In genomic region chr2:61017003-61017555, GRCh38 we compare ENCODE assay signal across 1 cellular context.
TF ChIP-seq lines count a peak whose summit lies in the region.

No MANE protein-coding gene starts in this region.

TF ChIP-seq in HepG2, 621 proteins besides CTCF, POLR2A, EP300 and RAD21 (continued from another document and continues in another):
- peak; percentile 9; the same call in 1 of the 2 replicates for TF ChIP-seq ZBTB38 (CRISPR knock-in tag; IDR thresholded peaks at IDR 0.05)
- TF ChIP-seq HES4 (CRISPR knock-in tag; IDR thresholded peaks at IDR 0.05; ENCODE audit: borderline replicate concordance): no peak
- no peak for TF ChIP-seq MTF2 (CRISPR knock-in tag; IDR thresholded peaks at IDR 0.05; ENCODE audit: borderline replicate concordance)
- TF ChIP-seq CCAR2 (optimal IDR thresholded peaks at IDR 0.05; ENCODE audit: low read depth, low read length): peak; percentile 47
- TF ChIP-seq ZNF331 (CRISPR knock-in tag; IDR thresholded peaks at IDR 0.05): peak; percentile 38
- 0 out of 2 replicates have a peak, but pooled peaks have one; percentile 28 for TF ChIP-seq ZNF772 (CRISPR knock-in tag; IDR thresholded peaks at IDR 0.05)
- TF ChIP-seq ZNF530 (CRISPR knock-in tag; IDR thresholded peaks at IDR 0.05; ENCODE audit: low read depth): 0 out of 2 replicates have a peak, but pooled peaks have one; percentile 29
- no peak for TF ChIP-seq U2AF2 (IDR thresholded peaks at IDR 0.05; ENCODE audit: low read depth, low read length)
- no peak; the same call in 1 of the 2 replicates for TF ChIP-seq IRX3 (CRISPR knock-in tag; IDR thresholded peaks at IDR 0.05; ENCODE audit: borderline replicate concordance, low read depth)
- peak; percentile 77; the same call in 1 of the 2 replicates for TF ChIP-seq ZNF350 (CRISPR knock-in tag; IDR thresholded peaks at IDR 0.05; ENCODE audit: borderline replicate concordance, low read depth)
- TF ChIP-seq HBP1 (CRISPR knock-in tag; IDR thresholded peaks at IDR 0.05; ENCODE audit: low read depth): peak; percentile 17; the same call in 1 of the 2 replicates
- TF ChIP-seq ZNF660 (CRISPR knock-in tag; IDR thresholded peaks at IDR 0.05; ENCODE audit: borderline replicate concordance, low read depth): no peak
- TF ChIP-seq MIXL1 (CRISPR knock-in tag; IDR thresholded peaks at IDR 0.05): no peak
- 0 out of 2 replicates have a peak, but pooled peaks have one; percentile 70 for TF ChIP-seq ZNF276 (CRISPR knock-in tag; IDR thresholded peaks at IDR 0.05; ENCODE audit: low read depth)
- no peak for TF ChIP-seq GLMP (CRISPR knock-in tag; IDR thresholded peaks at IDR 0.05; ENCODE audit: borderline replicate concordance)
- TF ChIP-seq ZNF414 (CRISPR knock-in tag; IDR thresholded peaks at IDR 0.05): peak; percentile 65
- no peak for TF ChIP-seq ZBTB49 (CRISPR knock-in tag; IDR thresholded peaks at IDR 0.05; ENCODE audit: borderline replicate concordance)
- 0 out of 2 replicates have a peak, but pooled peaks have one; percentile 32 for TF ChIP-seq ZNF317 (CRISPR knock-in tag; IDR thresholded peaks at IDR 0.05)
- TF ChIP-seq HMGA1 (CRISPR knock-in tag; conservative IDR thresholded peaks at IDR 0.05): no peak
- TF ChIP-seq MAFF (IDR thresholded peaks at IDR 0.05; ENCODE audit: low read depth, low read length): 0 out of 2 replicates have a peak, but pooled peaks have one; percentile 3
- 0 out of 2 replicates have a peak, but pooled peaks have one; percentile 16 for TF ChIP-seq JDP2 (CRISPR knock-in tag; IDR thresholded peaks at IDR 0.05; ENCODE audit: borderline replicate concordance)
- peak; percentile 73; the same call in 1 of the 2 replicates for TF ChIP-seq PAWR (CRISPR knock-in tag; IDR thresholded peaks at IDR 0.05; ENCODE audit: borderline replicate concordance)
- peak; percentile 40; the same call in 1 of the 2 replicates for TF ChIP-seq ZFP90 (CRISPR knock-in tag; IDR thresholded peaks at IDR 0.05; ENCODE audit: borderline replicate concordance)
- TF ChIP-seq ZNF703 (CRISPR knock-in tag; IDR thresholded peaks at IDR 0.05; ENCODE audit: borderline replicate concordance): no peak; the same call in 1 of the 2 replicates
- TF ChIP-seq TARDBP (CRISPR knock-in tag; IDR thresholded peaks at IDR 0.05): peak; percentile 13; the same call in 1 of the 2 replicates
- TF ChIP-seq ZBTB10 (CRISPR knock-in tag; IDR thresholded peaks at IDR 0.05; ENCODE audit: borderline replicate concordance): peak; percentile 41; the same call in 1 of the 2 replicates
- TF ChIP-seq ZNF609 (CRISPR knock-in tag; IDR thresholded peaks at IDR 0.05; ENCODE audit: borderline replicate concordance): peak; percentile 64; the same call in 1 of the 2 replicates
- peak; percentile 86 for TF ChIP-seq YEATS2 (CRISPR knock-in tag; IDR thresholded peaks at IDR 0.05; ENCODE audit: borderline replicate concordance)
- peak; percentile 99 for TF ChIP-seq ASH2L (IDR thresholded peaks at IDR 0.05; ENCODE audit: insufficient read length, low read depth, low read length)
- TF ChIP-seq NBN (conservative IDR thresholded peaks at IDR 0.05): no peak
- peak; percentile 87; the same call in 1 of the 2 replicates for TF ChIP-seq SIN3A (IDR thresholded peaks at IDR 0.05; ENCODE audit: borderline replicate concordance, low read depth, low read length)
- peak; percentile 63; the same call in 1 of the 2 replicates for TF ChIP-seq NR2F2 (IDR thresholded peaks at IDR 0.05; ENCODE audit: borderline replicate concordance, low read depth)
- peak; percentile 25; the same call in 1 of the 2 replicates for TF ChIP-seq KLF11 (CRISPR knock-in tag; IDR thresholded peaks at IDR 0.05)
- no peak for TF ChIP-seq CBX1 (IDR thresholded peaks at IDR 0.05; ENCODE audit: low read depth)
- TF ChIP-seq ZNF121 (CRISPR knock-in tag; IDR thresholded peaks at IDR 0.05): no peak
- TF ChIP-seq CERS6 (CRISPR knock-in tag; IDR thresholded peaks at IDR 0.05): 0 out of 2 replicates have a peak, but pooled peaks have one; percentile 7
- no peak for TF ChIP-seq MATR3 (CRISPR knock-in tag; IDR thresholded peaks at IDR 0.05)
- no peak for TF ChIP-seq CEBPB (IDR thresholded peaks at IDR 0.05; ENCODE audit: borderline replicate concordance, low read depth, low read length)
- no peak for TF ChIP-seq TOPORS (CRISPR knock-in tag; IDR thresholded peaks at IDR 0.05)
- TF ChIP-seq ATF7-NPFF (CRISPR knock-in tag; IDR thresholded peaks at IDR 0.05; ENCODE audit: low read depth): peak; percentile 24; the same call in 1 of the 2 replicates
- TF ChIP-seq MEF2D (CRISPR knock-in tag; IDR thresholded peaks at IDR 0.05): no peak
- TF ChIP-seq GRHL1 (CRISPR knock-in tag; conservative IDR thresholded peaks at IDR 0.05): no peak
